Comparison of ENCODE assay signal across 9 cellular contexts in the genomic region with DNA sequence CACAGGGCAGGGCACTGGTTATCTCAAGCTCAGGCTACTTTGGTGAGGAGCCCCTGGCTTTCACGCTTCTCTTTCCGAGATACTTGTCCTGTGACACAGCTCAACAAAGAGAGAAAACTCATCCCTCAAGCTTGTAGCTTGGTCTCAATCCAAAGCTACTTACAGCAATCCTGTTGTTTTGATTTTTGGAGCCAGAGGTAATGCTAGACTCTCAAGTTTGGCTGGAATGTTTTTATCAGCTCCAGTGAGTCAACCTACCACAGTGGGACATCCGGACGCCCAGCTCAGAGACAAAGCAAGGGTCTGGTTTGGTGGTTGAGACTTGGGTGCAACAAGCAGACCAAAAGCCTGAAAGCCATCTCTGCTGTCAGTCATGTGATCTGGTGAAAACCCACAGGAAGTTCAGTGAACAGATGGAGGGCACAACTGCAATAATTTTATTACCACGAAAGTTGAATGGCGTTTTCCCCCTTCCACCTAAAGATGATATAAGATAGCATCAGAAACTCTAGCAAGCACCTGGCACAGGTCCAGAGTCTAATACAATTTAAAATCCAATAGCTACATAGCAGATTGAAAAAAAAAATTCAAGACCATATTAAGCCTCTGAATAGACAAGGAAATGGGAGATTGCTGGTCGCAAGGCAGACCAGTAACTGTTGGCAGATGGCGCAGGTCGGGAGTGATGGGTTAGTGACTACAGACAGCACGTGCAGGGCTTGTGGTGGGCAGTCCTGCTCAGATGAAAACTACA.
DNase-seq lines count a peak whose midpoint lies in the region; ATAC-seq and TF ChIP-seq lines count a peak whose summit lies in the region.
"Had no signal": no experiment of that assay in that cellular context is flagged by ENCODE, and none has a peak within 500 bp of the region (broad histone marks: within the 10 kb centered on the region; RNA-seq: fewer than 3 reads in every experiment).

No MANE protein-coding gene starts in this region.

- no peaks in the 10 kb centered on the region for H3K9me3 ChIP-seq in mesodermal cell (ENCODE audit: control insufficient read depth, low read length)
- H3K9me3 ChIP-seq: lower lobe of right lung had no signal

- no peaks in the 10 kb centered on the region for H3K27me3 Mint-ChIP-seq in activated CD8-positive, alpha-beta memory T cell treated with anti-CD3 and anti-CD28 coated beads, Interleukin-2, amount 10 ng/mL, durations not matched to agents 7 days and 5 days

- no peak overlapping the region for H3K4me3 Mint-ChIP-seq in activated CD8-positive, alpha-beta memory T cell treated with anti-CD3 and anti-CD28 coated beads, Interleukin-2, amount 10 ng/mL, durations not matched to agents 7 days and 5 days

- peak; percentile 72 for ATAC-seq in activated CD8-positive, alpha-beta memory T cell treated with anti-CD3 and anti-CD28 coated beads, Interleukin-2, amount 10 ng/mL, durations not matched to agents 7 days and 5 days
- no peak for ATAC-seq in HG02678 (IDR thresholded peaks at IDR 0.05; ENCODE audit: unreplicated experiment)
- ATAC-seq in GM21515 (IDR thresholded peaks at IDR 0.05; ENCODE audit: unreplicated experiment) = no peak
- ATAC-seq in GM21825 (IDR thresholded peaks at IDR 0.05; ENCODE audit: unreplicated experiment) = no peak

- peaks cover 6% of the 10 kb centered on the region for H3K36me3 Mint-ChIP-seq in activated CD8-positive, alpha-beta memory T cell treated with anti-CD3 and anti-CD28 coated beads, Interleukin-2, amount 10 ng/mL, durations not matched to agents 7 days and 5 days

- DNase-seq in AG09309 (ENCODE audit: low read depth) (peak; percentile 94), HS-5 (ENCODE audit: low read depth) (peak; percentile 85), DMS79 (lab: John Stamatoyannopoulos, UW) (no peak)
- DNase-seq in activated CD8-positive, alpha-beta memory T cell treated with anti-CD3 and anti-CD28 coated beads, Interleukin-2, amount 10 ng/mL, durations not matched to agents 7 days and 5 days = peak; percentile 83
- DNase-seq: lower lobe of right lung had no signal

- no peak for TF ChIP-seq CTCF in AG09309 (IDR thresholded peaks at IDR 0.05; ENCODE audit: control insufficient read depth, insufficient read depth, low read depth, low read length, missing control alignments)

- CTCF ChIA-PET in activated CD8-positive, alpha-beta memory T cell treated with anti-CD3 and anti-CD28 coated beads, Interleukin-2, amount 10 ng/mL, durations not matched to agents 7 days and 5 days (lab: Charles Lee) = interaction anchor here (1.0 to 4.0 kb wide), 4 partner anchors 8 to 379 kb away, joined by 3 to 21 read pairs (median 4); no protein-coding TSS in a partner anchor

- H3K4me1 ChIP-seq in mesodermal cell (ENCODE audit: control insufficient read depth, insufficient read depth, low read length, poor library complexity, severe bottlenecking) = peaks cover 15% of the 10 kb centered on the region

- H3K36me3 ChIP-seq in mesodermal cell (ENCODE audit: control insufficient read depth, insufficient read depth, low read length) = no peaks in the 10 kb centered on the region
- H3K36me3 ChIP-seq: lower lobe of right lung had no signal

- H3K27ac ChIP-seq in mesodermal cell (ENCODE audit: low read depth, low read length, severe bottlenecking) = peak overlapping the region; percentile 54
- H3K27ac ChIP-seq: lower lobe of right lung had no signal

- 85 to 93% methylated on average over 10 of the region's 10 CpGs for WGBS in mesodermal cell (ENCODE audit: insufficient coverage in 2 of 2), 2 experiments

- no peaks in the 10 kb centered on the region for H3K9me3 Mint-ChIP-seq in activated CD8-positive, alpha-beta memory T cell treated with anti-CD3 and anti-CD28 coated beads, Interleukin-2, amount 10 ng/mL, durations not matched to agents 7 days and 5 days (ENCODE audit: low read depth)

- no peak overlapping the region for H3K4me3 ChIP-seq in AG09309 (ENCODE audit: control insufficient read depth, low read depth, low read length)
- H3K4me3 ChIP-seq in mesodermal cell (ENCODE audit: extremely low read depth, insufficient read depth, low read length, poor library complexity, severe bottlenecking) = no peak overlapping the region
- H3K4me3 ChIP-seq: lower lobe of right lung had no signal

- H3K4me1 Mint-ChIP-seq in activated CD8-positive, alpha-beta memory T cell treated with anti-CD3 and anti-CD28 coated beads, Interleukin-2, amount 10 ng/mL, durations not matched to agents 7 days and 5 days = peaks cover 46% of the 10 kb centered on the region

- H3K27ac Mint-ChIP-seq in activated CD8-positive, alpha-beta memory T cell treated with anti-CD3 and anti-CD28 coated beads, Interleukin-2, amount 10 ng/mL, durations not matched to agents 7 days and 5 days = peak overlapping the region; percentile 63
